In the genomic region with DNA sequence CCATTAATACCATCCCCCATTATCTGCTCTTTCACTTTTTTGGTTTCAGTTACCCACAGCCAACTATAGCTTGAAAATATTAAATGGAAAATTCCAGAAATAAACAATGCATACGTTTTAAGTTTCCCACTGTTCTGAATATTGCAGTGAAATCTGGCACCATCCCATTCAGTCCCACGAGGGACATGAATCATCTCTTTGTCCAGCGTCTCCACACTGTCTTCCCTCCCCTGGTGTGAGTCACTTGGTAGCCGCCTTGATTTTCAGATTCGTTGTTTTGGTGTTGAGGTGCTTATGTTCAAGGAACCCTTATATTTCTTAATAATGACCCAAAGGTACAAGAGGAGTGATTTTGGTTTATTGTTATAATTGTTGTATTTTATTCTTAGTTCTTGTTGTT, we compare ENCODE assay signal across 12 cellular contexts.
DNase-seq lines count a peak whose midpoint lies in the region; ATAC-seq and TF ChIP-seq lines count a peak whose summit lies in the region.
"Had no signal": no experiment of that assay in that cellular context is flagged by ENCODE, and none has a peak within 500 bp of the region (broad histone marks: within the 10 kb centered on the region; RNA-seq: fewer than 3 reads in every experiment).

No MANE protein-coding gene starts in this region.

- no peak overlapping the region for H3K27ac Mint-ChIP-seq in CD4-positive, alpha-beta T cell
- H3K27ac Mint-ChIP-seq: activated CD4-positive, alpha-beta T cell treated with anti-CD3 and anti-CD28 coated beads, Interleukin-2, amount 10 ng/mL, durations not matched to agents 7 days and 5 days had no signal

- no peak overlapping the region for H3K4me3 ChIP-seq in BJ (ENCODE audit: low read depth, low read length)
- no peak overlapping the region for H3K4me3 ChIP-seq in Panc1 (ENCODE audit: low read depth in 2 of 2, low read length in 2 of 2)
- H3K4me3 ChIP-seq in fibroblast of lung (replicated peaks in 1 of 4; ENCODE audit: control extremely low read depth in 1 of 4, insufficient read depth in 1 of 4, low read depth in 3 of 4, low read length in 4 of 4), result peak overlapping the region in 1 of 4 experiments; percentile 34
- H3K4me3 ChIP-seq: cardiac muscle cell had no signal

- in situ Hi-C loops in Panc1 (cut with HindIII; ENCODE audit: low pct_unique_long_range_greater_than_20kb, low sequenced_read_pairs), result no loop called here

- no peak overlapping the region for H3K4me3 Mint-ChIP-seq in CD4-positive, alpha-beta T cell
- H3K4me3 Mint-ChIP-seq: activated CD4-positive, alpha-beta T cell treated with anti-CD3 and anti-CD28 coated beads, Interleukin-2, amount 10 ng/mL, durations not matched to agents 7 days and 5 days had no signal

- no peak overlapping the region for H2AFZ ChIP-seq in fibroblast of lung (ENCODE audit: low read length)

- peaks cover 23% of the 10 kb centered on the region for H3K4me1 Mint-ChIP-seq in CD4-positive, alpha-beta T cell (ENCODE audit: low read depth)

- H3K4me1 ChIP-seq in Panc1 (ENCODE audit: control insufficient read depth, insufficient read depth, low read length) (no peaks in the 10 kb centered on the region), fibroblast of lung (ENCODE audit: control insufficient read depth, extremely low read depth, insufficient read depth, low read length) (peaks cover 2% of the 10 kb centered on the region)

- DNase-seq in BJ (ENCODE audit: low read depth) (peak; percentile 44), Panc1 (ENCODE audit: low read depth, low spot score) (peak; percentile 22), fibroblast of lung (ENCODE audit: low read depth in 2 of 2) (peak; percentile 93 to 97), occipital lobe (lab: John Stamatoyannopoulos, UW) (peak; percentile 11)
- no peak for DNase-seq in activated CD8-positive, alpha-beta memory T cell treated with anti-CD3 and anti-CD28 coated beads, Interleukin-2, amount 50 U/mL, for 4 hours
- DNase-seq in CD4-positive, alpha-beta T cell, result no peak
- DNase-seq: activated CD4-positive, alpha-beta T cell treated with anti-CD3 and anti-CD28 coated beads, Interleukin-2, amount 10 ng/mL, durations not matched to agents 7 days and 5 days; left colon; stimulated activated CD4-positive, alpha-beta T cell treated with anti-CD3 and anti-CD28 coated beads, Interleukin-4, amount 100 ng/mL, for 1 hour had no signal

- H3K4me2 ChIP-seq in fibroblast of lung (ENCODE audit: extremely low read depth, insufficient read depth, low read length), result no peak overlapping the region

- H3K27me3 ChIP-seq in BJ (ENCODE audit: control insufficient read depth, insufficient read depth, low read length), result no peaks in the 10 kb centered on the region
- no peaks in the 10 kb centered on the region for H3K27me3 ChIP-seq in Panc1 (ENCODE audit: control insufficient read depth, insufficient read depth, low read length)
- H3K27me3 ChIP-seq in fibroblast of lung (ENCODE audit: control insufficient read depth, insufficient read depth, low read length), result no peaks in the 10 kb centered on the region
- H3K27me3 ChIP-seq in CD4-positive, alpha-beta T cell (ENCODE audit: control insufficient read depth, insufficient read depth, low read length), result no peaks in the 10 kb centered on the region
- H3K27me3 ChIP-seq: cardiac muscle cell had no signal

- POLR2A ChIA-PET in BJ (lab: Charles Lee), result no interaction called here
- POLR2A ChIA-PET in Panc1 (lab: Charles Lee), result no interaction called here
- POLR2A ChIA-PET in CD4-positive, alpha-beta T cell (lab: Charles Lee), result no interaction called here

- CTCF ChIA-PET in BJ (lab: Yijun Ruan, JAX), result no interaction called here
- CTCF ChIA-PET in Panc1 (lab: Charles Lee), result no interaction called here
- CTCF ChIA-PET in CD4-positive, alpha-beta T cell (lab: Charles Lee), result no interaction called here

- TF ChIP-seq CTCF in BJ (IDR thresholded peaks at IDR 0.05; ENCODE audit: insufficient read depth, low read depth, low read length), result no peak
- TF ChIP-seq CTCF in Panc1 (IDR thresholded peaks at IDR 0.05), result no peak
- no peak for TF ChIP-seq CTCF in fibroblast of lung (conservative IDR thresholded peaks at IDR 0.05 in 1 of 2, IDR thresholded peaks at IDR 0.05 in 1 of 2; ENCODE audit: low read depth in 1 of 2, low read length in 2 of 2)
- TF ChIP-seq CTCF in CD4-positive, alpha-beta T cell (IDR thresholded peaks at IDR 0.05), result no peak

- BruUV-seq in Panc1 (replicated peaks; lab: Mats Ljungman, UMichigan), result no TSS peak

- H3K36me3 ChIP-seq in BJ (ENCODE audit: control insufficient read depth, insufficient read depth, low read length), result no peaks in the 10 kb centered on the region
- H3K36me3 ChIP-seq in Panc1 (ENCODE audit: control insufficient read depth, insufficient read depth, low read length), result no peaks in the 10 kb centered on the region
- H3K36me3 ChIP-seq in fibroblast of lung (ENCODE audit: control insufficient read depth, insufficient read depth, low read length), result no peaks in the 10 kb centered on the region
- H3K36me3 ChIP-seq: cardiac muscle cell had no signal

- intact Hi-C loops in Panc1 (cut with micrococcal nuclease; ENCODE audit: unreplicated experiment), result no loop called here
- intact Hi-C loops in CD4-positive, alpha-beta T cell (cut with DNase I, micrococcal nuclease), result no loop called here

- H3K27me3 Mint-ChIP-seq in CD4-positive, alpha-beta T cell, result no peaks in the 10 kb centered on the region
- H3K27me3 Mint-ChIP-seq: activated CD4-positive, alpha-beta T cell treated with anti-CD3 and anti-CD28 coated beads, Interleukin-2, amount 10 ng/mL, durations not matched to agents 7 days and 5 days had no signal

- no peaks in the 10 kb centered on the region for H3K36me3 Mint-ChIP-seq in CD4-positive, alpha-beta T cell (ENCODE audit: low read depth)

- no peak overlapping the region for H3K9ac ChIP-seq in fibroblast of lung (ENCODE audit: insufficient read depth, low read length)

- peak; percentile 56; the same call in 1 of the 2 replicates for ATAC-seq in Panc1
- ATAC-seq in HG03442 (IDR thresholded peaks at IDR 0.05; ENCODE audit: unreplicated experiment), result no peak
- ATAC-seq in HG03520 (IDR thresholded peaks at IDR 0.05; ENCODE audit: unreplicated experiment), result no peak
- no peak for ATAC-seq in CD4-positive, alpha-beta T cell (ENCODE audit: poor library complexity)
- ATAC-seq: left colon had no signal

- no peaks in the 10 kb centered on the region for H4K20me1 ChIP-seq in fibroblast of lung (ENCODE audit: control insufficient read depth, extremely low read depth, insufficient read depth, low read length)

- no peaks in the 10 kb centered on the region for H3K9me3 Mint-ChIP-seq in CD4-positive, alpha-beta T cell

- H3K9me3 ChIP-seq in Panc1 (ENCODE audit: control insufficient read depth, insufficient read depth, low read depth, low read length), result no peaks in the 10 kb centered on the region
- H3K9me3 ChIP-seq in fibroblast of lung (ENCODE audit: control insufficient read depth, insufficient read depth, low read depth, low read length), result no peaks in the 10 kb centered on the region
- no peaks in the 10 kb centered on the region for H3K9me3 ChIP-seq in CD4-positive, alpha-beta T cell (ENCODE audit: control insufficient read depth, low read length)

- H3K79me2 ChIP-seq in fibroblast of lung (ENCODE audit: control insufficient read depth, insufficient read depth, low read length), result no peaks in the 10 kb centered on the region

- no peak overlapping the region for H3K27ac ChIP-seq in Panc1 (ENCODE audit: low read length)
- no peak overlapping the region for H3K27ac ChIP-seq in fibroblast of lung (ENCODE audit: insufficient read depth, low read length)
- no peak overlapping the region for H3K27ac ChIP-seq in CD4-positive, alpha-beta T cell (ENCODE audit: low read depth, low read length)
- H3K27ac ChIP-seq: cardiac muscle cell had no signal

Comparison
In these comparisons a context has a peak if more than half of its experiments do, and no peak if none do; other contexts are left out.
1. DNase-seq: peak in BJ (single experiment), Panc1 (single experiment), fibroblast of lung (2 of 2) and occipital lobe (single experiment); none in activated CD8-positive, alpha-beta memory T cell treated with anti-CD3 and anti-CD28 coated beads, Interleukin-2, amount 50 U/mL, for 4 hours (single experiment) and CD4-positive, alpha-beta T cell (0 of 10).